Comparison of ENCODE assay signal across 10 cellular contexts in genomic region chr3:142951814-142952213, GRCh38. TPM values are rescaled to one million over a fixed set of nuclear protein-coding genes. Genes with fewer than 3 reads are reported as not detected.
"Had no signal": no experiment of that assay in that cellular context is flagged by ENCODE, and none has a peak within 500 bp of the region (broad histone marks: within the 10 kb centered on the region; RNA-seq: fewer than 3 reads in every experiment).

No MANE protein-coding gene starts in this region.

- H3K4me3 ChIP-seq: GM23338 had no signal

- H3K27ac Mint-ChIP-seq: GM23338, H9, HFFc6 had no signal

- H3K36me3 Mint-ChIP-seq: IgD-negative memory B cell had no signal

- H2AFZ ChIP-seq: GM23338 had no signal

- H3K4me2 ChIP-seq: GM23338 had no signal

- H3K9me3 Mint-ChIP-seq: GM23338, H9, HFFc6 had no signal

- ATAC-seq: GM23338 had no signal

- H3K27ac ChIP-seq: HL-60 had no signal

- FAIRE-seq: H1, H54, HepG2 had no signal

- H3K4me3 Mint-ChIP-seq: GM23338, H9, HFFc6, IgD-negative memory B cell had no signal

- DNase-seq: H9, HCEC 1CT, HFFc6 had no signal

RNA-seq across cellular contexts. Expression of gene PAQR9, which starts 11.7 kb away (rescaled TPM):
- total RNA-seq: HT1080 had no signal
